ENCODE assay signal across 11 cellular contexts in the genomic region with DNA sequence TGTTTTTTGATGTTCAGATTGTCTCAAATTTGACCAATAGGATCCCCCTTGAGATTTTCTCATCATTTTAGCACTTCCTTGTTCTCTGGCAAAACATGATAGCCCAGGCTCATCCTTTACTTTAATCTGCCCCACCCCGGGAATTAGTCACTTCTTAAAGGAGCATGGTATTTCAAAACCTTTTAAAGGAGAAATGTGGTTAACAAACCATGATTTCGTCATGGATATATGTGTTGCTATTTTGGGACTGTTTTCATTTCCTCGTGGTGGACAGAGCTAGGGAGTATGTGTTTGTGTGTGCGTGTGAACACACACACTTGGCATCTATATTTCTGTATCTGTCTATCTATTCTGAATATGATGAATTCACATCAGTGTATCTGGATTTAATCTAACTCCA.
A peak's percentile ranks its signal among the peaks of the same experiment; 100 is the strongest.
DNase-seq lines count a peak whose midpoint lies in the region; ATAC-seq and TF ChIP-seq lines count a peak whose summit lies in the region.
"Had no signal": no experiment of that assay in that cellular context is flagged by ENCODE, and none has a peak within 500 bp of the region (broad histone marks: within the 10 kb centered on the region; RNA-seq: fewer than 3 reads in every experiment).

No MANE protein-coding gene starts in this region.

- DNase-seq in natural killer cell, result no peak
- no peak for DNase-seq in natural killer cell treated with Interleukin-12 subunit alpha and Interleukin-12 subunit beta and Interleukin-15 and Interleukin-18, amount 100 ng/mL, for 72 hours (ENCODE audit: low spot score)
- no peak for DNase-seq in T-helper 17 cell
- peak; percentile 91 to 96 for DNase-seq in foreskin keratinocyte
- DNase-seq in endothelial cell (ENCODE audit: low spot score), result no peak
- no peak for DNase-seq in esophagus squamous epithelium (lab: John Stamatoyannopoulos, UW)
- no peak for DNase-seq in stimulated activated naive CD4-positive, alpha-beta T cell treated with Interleukin-2 at 50 U/mL for 16 hours (lab: John Stamatoyannopoulos, UW)
- no peak for DNase-seq in NCI-H187 treated with DMSO at 0.1 percent for 48 hours (lab: John Stamatoyannopoulos, UW)
- DNase-seq: activated CD4-positive, alpha-beta T cell treated with anti-CD3 and anti-CD28 coated beads for 1 hour; NCI-H1105 treated with DMSO at 0.1 percent for 48 hours had no signal

- TF ChIP-seq CTCF in natural killer cell (IDR thresholded peaks at IDR 0.05) (no peak), foreskin keratinocyte (conservative IDR thresholded peaks at IDR 0.05) (no peak), endothelial cell (IDR thresholded peaks at IDR 0.05; ENCODE audit: unreplicated experiment) (no peak), esophagus squamous epithelium (IDR thresholded peaks at IDR 0.05) (no peak)

- H3K4me1 Mint-ChIP-seq in natural killer cell (peaks cover 8 to 11% of the 10 kb centered on the region in 2 donors), T-helper 17 cell (peaks cover 6% of the 10 kb centered on the region), endothelial cell (ENCODE audit: unreplicated experiment) (no peaks in the 10 kb centered on the region)
- H3K4me1 Mint-ChIP-seq in natural killer cell treated with Interleukin-12 subunit alpha and Interleukin-12 subunit beta and Interleukin-15 and Interleukin-18, amount 100 ng/mL, for 72 hours (ENCODE audit: low read depth in 2 of 2), result peaks cover 8 to 10% of the 10 kb centered on the region in 2 donors

- no peaks in the 10 kb centered on the region for H3K27me3 ChIP-seq in foreskin keratinocyte
- H3K27me3 ChIP-seq in esophagus squamous epithelium, result no peaks in the 10 kb centered on the region

- peaks cover 0 to 100% (median 0%) of the 10 kb centered on the region in 3 donors for H3K36me3 ChIP-seq in esophagus squamous epithelium

- TF ChIP-seq POLR2A in esophagus squamous epithelium (IDR thresholded peaks at IDR 0.05), result no peak

- no peaks in the 10 kb centered on the region for H3K9me3 ChIP-seq in T-helper 17 cell (ENCODE audit: control insufficient read depth, low read length, poor library complexity, severe bottlenecking)
- no peaks in the 10 kb centered on the region for H3K9me3 ChIP-seq in esophagus squamous epithelium

- H3K4me3 Mint-ChIP-seq in natural killer cell (no peak overlapping the region), T-helper 17 cell (no peak overlapping the region), endothelial cell (ENCODE audit: unreplicated experiment) (no peak overlapping the region)
- no peak overlapping the region for H3K4me3 Mint-ChIP-seq in natural killer cell treated with Interleukin-12 subunit alpha and Interleukin-12 subunit beta and Interleukin-15 and Interleukin-18, amount 100 ng/mL, for 72 hours

- intact Hi-C loops in natural killer cell (cut with micrococcal nuclease), result no loop called here
- intact Hi-C loops in esophagus squamous epithelium (cut with DNase I), result no loop called here

- WGBS in esophagus squamous epithelium, 2 donors, result 24 to 28% methylated on average over 4 of the region's 4 CpGs

- no peak for ATAC-seq in natural killer cell
- ATAC-seq in natural killer cell treated with Interleukin-12 subunit alpha and Interleukin-12 subunit beta and Interleukin-15 and Interleukin-18, amount 100 ng/mL, for 72 hours, result no peak
- ATAC-seq in T-helper 17 cell, result no peak
- peak; percentile 98 for ATAC-seq in foreskin keratinocyte
- ATAC-seq: sciatic nerve had no signal

- H3K4me3 ChIP-seq in esophagus squamous epithelium, result no peak overlapping the region

- H3K4me1 ChIP-seq in foreskin keratinocyte (peaks cover 8% of the 10 kb centered on the region), esophagus squamous epithelium (peaks cover 0 to 12% (median 0%) of the 10 kb centered on the region in 3 donors)

- no peaks in the 10 kb centered on the region for H3K9me3 Mint-ChIP-seq in natural killer cell
- H3K9me3 Mint-ChIP-seq in natural killer cell treated with Interleukin-12 subunit alpha and Interleukin-12 subunit beta and Interleukin-15 and Interleukin-18, amount 100 ng/mL, for 72 hours, result no peaks in the 10 kb centered on the region
- H3K9me3 Mint-ChIP-seq in endothelial cell (ENCODE audit: unreplicated experiment), result no peaks in the 10 kb centered on the region

- H3K27me3 Mint-ChIP-seq in natural killer cell (ENCODE audit: low read depth in 2 of 2) (no peaks in the 10 kb centered on the region), T-helper 17 cell (no peaks in the 10 kb centered on the region), endothelial cell (ENCODE audit: unreplicated experiment) (peaks cover 3% of the 10 kb centered on the region)
- no peaks in the 10 kb centered on the region for H3K27me3 Mint-ChIP-seq in natural killer cell treated with Interleukin-12 subunit alpha and Interleukin-12 subunit beta and Interleukin-15 and Interleukin-18, amount 100 ng/mL, for 72 hours

- peaks cover 16% of the 10 kb centered on the region for H3K36me3 Mint-ChIP-seq in natural killer cell
- H3K36me3 Mint-ChIP-seq in natural killer cell treated with Interleukin-12 subunit alpha and Interleukin-12 subunit beta and Interleukin-15 and Interleukin-18, amount 100 ng/mL, for 72 hours, result peaks cover 21% of the 10 kb centered on the region
- peaks cover 13% of the 10 kb centered on the region for H3K36me3 Mint-ChIP-seq in T-helper 17 cell (ENCODE audit: low read depth)
- peaks cover 23% of the 10 kb centered on the region for H3K36me3 Mint-ChIP-seq in endothelial cell (ENCODE audit: low read depth, unreplicated experiment)

- H3K27ac ChIP-seq in foreskin keratinocyte, result peak overlapping the region; percentile 44
- H3K27ac ChIP-seq in esophagus squamous epithelium, result no peak overlapping the region

- H3K27ac Mint-ChIP-seq in natural killer cell (peak overlapping the region; percentile 31 to 37), T-helper 17 cell (peak overlapping the region; percentile 37), endothelial cell (ENCODE audit: unreplicated experiment) (no peak overlapping the region)
- H3K27ac Mint-ChIP-seq in natural killer cell treated with Interleukin-12 subunit alpha and Interleukin-12 subunit beta and Interleukin-15 and Interleukin-18, amount 100 ng/mL, for 72 hours, result peak overlapping the region in 1 of 2 donors; percentile 38

Comparison
In these comparisons a context has a peak if more than half of its experiments do, and no peak if none do; other contexts are left out.
1. DNase-seq: peak in foreskin keratinocyte (2 of 2); none in natural killer cell (single experiment), natural killer cell treated with Interleukin-12 subunit alpha and Interleukin-12 subunit beta and Interleukin-15 and Interleukin-18, amount 100 ng/mL, for 72 hours (single experiment), T-helper 17 cell (0 of 3), endothelial cell (single experiment), esophagus squamous epithelium (single experiment), stimulated activated naive CD4-positive, alpha-beta T cell treated with Interleukin-2 at 50 U/mL for 16 hours (single experiment) and NCI-H187 treated with DMSO at 0.1 percent for 48 hours (single experiment).